In genomic region chr7:129569811-129570215, GRCh38 we compare ENCODE assay signal across 8 cellular contexts. TPM values are rescaled to one million over a fixed set of nuclear protein-coding genes. Genes with fewer than 3 reads are reported as not detected.
DNase-seq lines count a peak whose midpoint lies in the region; ATAC-seq and TF ChIP-seq lines count a peak whose summit lies in the region.

No MANE protein-coding gene starts in this region.

- no peak overlapping the region for H3K27ac ChIP-seq in colonic mucosa

- H3K27me3 ChIP-seq in colonic mucosa = no peaks in the 10 kb centered on the region

- TF ChIP-seq CTCF in colonic mucosa (IDR thresholded peaks at IDR 0.05) = no peak

- no peaks in the 10 kb centered on the region for H3K9me3 ChIP-seq in colonic mucosa

- H3K36me3 ChIP-seq in colonic mucosa = no peaks in the 10 kb centered on the region

- H3K4me1 ChIP-seq in colonic mucosa = no peaks in the 10 kb centered on the region

- H3K4me3 ChIP-seq in colonic mucosa = no peak overlapping the region

- DNase-seq in EL (peak; percentile 95), NCI-H226 (peak; percentile 91), colonic mucosa (peak; percentile 76), mucosa of gallbladder (ENCODE audit: low spot score) (peak; percentile 68), iPS-NIHi11 (ENCODE audit: low spot score) (no peak)
- DNase-seq in activated CD8-positive, alpha-beta memory T cell treated with anti-CD3 and anti-CD28 coated beads, Interleukin-2, amount 50 U/mL, for 4 hours = no peak
- no peak for DNase-seq in activated naive CD4-positive, alpha-beta T cell (lab: John Stamatoyannopoulos, UW)

- no peak overlapping the region for H3K9ac ChIP-seq in colonic mucosa (ENCODE audit: low read depth in 2 of 2, low read length in 2 of 2)

- ATAC-seq in GM21390 (IDR thresholded peaks at IDR 0.05; ENCODE audit: unreplicated experiment) = no peak

- intact Hi-C loops in colonic mucosa (cut with DNase I) = no loop called here

RNA-seq across cellular contexts. Expression of gene NRF1, which starts 41.7 kb away (rescaled TPM):
- total RNA-seq in colonic mucosa (10 to 100 TPM; 13.4 to 15.7 TPM), mucosa of gallbladder (16.4 TPM)

Comparison
In these comparisons a context has a peak if more than half of its experiments do, and no peak if none do; other contexts are left out.
1. DNase-seq: peak in EL (single experiment), NCI-H226 (single experiment), colonic mucosa (single experiment) and mucosa of gallbladder (single experiment); none in iPS-NIHi11 (single experiment), activated CD8-positive, alpha-beta memory T cell treated with anti-CD3 and anti-CD28 coated beads, Interleukin-2, amount 50 U/mL, for 4 hours (single experiment) and activated naive CD4-positive, alpha-beta T cell (0 of 4).